ENCODE assay signal across 28 cellular contexts in the genomic region with DNA sequence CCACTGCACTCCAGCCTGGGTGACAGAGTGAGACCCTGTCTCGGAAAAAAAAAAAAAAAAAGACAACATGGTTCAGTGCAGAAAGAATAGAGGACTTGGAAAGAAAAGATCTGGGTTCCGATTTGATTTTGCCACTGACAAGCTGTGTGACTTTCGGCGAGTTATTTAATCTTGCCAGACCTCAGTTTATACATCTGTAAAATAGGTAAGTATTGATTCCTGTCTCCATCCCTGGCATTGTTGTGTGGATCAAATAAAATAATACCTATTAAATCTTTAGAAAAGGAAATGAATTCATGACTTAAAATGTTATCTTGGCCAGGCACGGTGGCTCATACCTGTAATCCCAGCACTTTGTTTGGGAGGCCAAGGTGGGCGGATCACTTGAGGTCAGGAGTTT.
"Had no signal": no experiment of that assay in that cellular context is flagged by ENCODE, and none has a peak within 500 bp of the region (broad histone marks: within the 10 kb centered on the region; RNA-seq: fewer than 3 reads in every experiment).

No MANE protein-coding gene starts in this region.

- H3K27me3 ChIP-seq: brain microvascular endothelial cell, gastrocnemius medialis, ovary, sigmoid colon, stomach, suprapubic skin, tibial artery, upper lobe of right lung had no signal

- H3K9me3 ChIP-seq: gastrocnemius medialis, left ventricle myocardium inferior, mucosa of descending colon, ovary, sigmoid colon, stomach, suprapubic skin, tibial artery, upper lobe of right lung had no signal

- H3K27ac ChIP-seq: brain microvascular endothelial cell, gastrocnemius medialis, left ventricle myocardium inferior, ovary, sigmoid colon, stomach, suprapubic skin, tibial artery, upper lobe of right lung had no signal

- ATAC-seq: gastrocnemius medialis; stimulated activated naive B cell treated with anti-CD40 and anti-IgM and Interleukin-4, amounts not matched to agents 10 μg/mL and 1 μg/mL and 100 μg/mL, for 72 hours; upper lobe of right lung had no signal

- H3K9me3 Mint-ChIP-seq: activated T-cell treated with anti-CD3 and anti-CD28 coated beads, Interleukin-2, amount 50 U/mL, for 24 hours; activated T-helper 17 cell treated with anti-CD3 and anti-CD28 coated beads, Interleukin-2, amount 50 U/mL, for 72 hours had no signal

- H3K4me3 Mint-ChIP-seq: activated CD8-positive, alpha-beta T cell treated with anti-CD3 and anti-CD28 coated beads for 36 hours; activated T-cell treated with anti-CD3 and anti-CD28 coated beads, Interleukin-2, amount 50 U/mL, for 24 hours; activated T-helper 17 cell treated with anti-CD3 and anti-CD28 coated beads, Interleukin-2, amount 50 U/mL, for 72 hours; stimulated activated naive B cell treated with anti-CD40 and anti-IgM and Interleukin-4, amounts not matched to agents 10 μg/mL and 1 μg/mL and 100 μg/mL, for 72 hours had no signal

- H3K27ac Mint-ChIP-seq: stimulated activated naive B cell treated with anti-CD40 and anti-IgM and Interleukin-4, amounts not matched to agents 10 μg/mL and 1 μg/mL and 100 μg/mL, for 72 hours had no signal

- H3K4me3 ChIP-seq: gastrocnemius medialis, left ventricle myocardium inferior, lung, mucosa of descending colon, ovary, sigmoid colon, stomach, suprapubic skin, tibial artery, upper lobe of right lung had no signal

- DNase-seq: activated CD4-positive, alpha-beta T cell treated with anti-CD3 and anti-CD28 coated beads, Interleukin-2, amount 50 U/mL, for 1 hour; activated CD4-positive, CD25-positive, alpha-beta regulatory T cell treated with anti-CD3 and anti-CD28 coated beads, Interleukin-2, amount 50 U/mL, for 72 hours; activated naive CD4-positive, alpha-beta T cell treated with anti-CD3 and anti-CD28 coated beads, Interleukin-2, amount 50 U/mL, for 16 hours; activated T-cell treated with anti-CD3 and anti-CD28 coated beads, Interleukin-2, amount 50 U/mL, for 24 hours; amniotic stem cell; brain microvascular endothelial cell; effector CD8-positive, alpha-beta T cell; erythroblast; gastrocnemius medialis; glutamatergic neuron; islet precursor cell; left ventricle myocardium inferior; mucosa of descending colon; ovary; sigmoid colon; small intestine; stimulated activated CD4-positive, alpha-beta T cell treated with anti-CD3 and anti-CD28 coated beads, Interleukin-1b, Interleukin-23, amount 100 ng/mL, for 48 hours; stimulated activated CD4-positive, alpha-beta T cell treated with anti-CD3 and anti-CD28 coated beads, Interleukin-4, amount 100 ng/mL, for 4 hours; stimulated activated naive B cell treated with anti-CD40 and anti-IgM and Interleukin-4, amounts not matched to agents 10 μg/mL and 1 μg/mL and 100 μg/mL, for 72 hours; stomach; T-helper 2 cell; tibial artery; upper lobe of right lung had no signal

- H3K27me3 Mint-ChIP-seq: activated CD8-positive, alpha-beta T cell treated with anti-CD3 and anti-CD28 coated beads for 36 hours; activated T-cell treated with anti-CD3 and anti-CD28 coated beads, Interleukin-2, amount 50 U/mL, for 24 hours; activated T-helper 17 cell treated with anti-CD3 and anti-CD28 coated beads, Interleukin-2, amount 50 U/mL, for 72 hours; progenitor cell of endocrine pancreas; stimulated activated naive B cell treated with anti-CD40 and anti-IgM and Interleukin-4, amounts not matched to agents 10 μg/mL and 1 μg/mL and 100 μg/mL, for 72 hours had no signal

- H3K36me3 ChIP-seq: ovary had no signal
